Comparison of ENCODE assay signal across 1 cellular context in the genomic region with DNA sequence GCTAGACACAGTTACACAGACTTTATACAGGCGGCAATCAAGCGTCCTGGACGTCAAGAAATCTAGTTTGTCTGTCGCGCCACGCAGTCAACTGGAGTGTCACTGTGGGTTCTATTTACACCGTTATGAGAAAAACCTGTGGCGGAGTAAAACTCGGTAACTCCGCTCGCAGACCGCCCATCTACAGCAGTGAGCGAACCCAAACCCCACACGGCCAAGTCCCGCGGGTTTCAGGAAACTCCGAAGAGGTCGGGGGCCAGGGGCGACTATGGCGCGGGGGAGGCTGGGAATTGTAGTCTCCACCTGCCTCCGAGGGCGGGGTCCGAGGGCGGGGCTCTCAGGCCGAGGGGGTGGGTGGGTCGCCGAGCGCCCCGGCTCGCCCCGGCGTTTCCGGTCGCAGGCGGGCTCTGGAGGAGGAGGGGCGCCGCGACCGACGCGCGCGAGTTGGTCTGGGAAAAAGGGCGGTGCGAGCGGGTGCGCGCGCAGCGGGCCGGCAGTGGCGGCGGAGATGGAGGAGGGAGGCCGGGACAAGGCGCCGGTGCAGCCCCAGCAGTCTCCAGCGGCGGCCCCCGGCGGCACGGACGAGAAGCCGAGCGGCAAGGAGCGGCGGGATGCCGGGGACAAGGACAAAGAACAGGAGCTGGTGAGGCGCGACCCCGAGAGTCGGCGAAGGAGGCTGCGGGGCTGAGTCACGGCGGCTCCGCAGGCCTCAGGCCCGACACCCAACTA.
A peak's percentile ranks its signal among the peaks of the same experiment; 100 is the strongest.
TF ChIP-seq lines count a peak whose summit lies in the region.

PSMD2 (plus strand) TSS at position 483 of the 729 bp plus-strand sequence; CDS start at position 509, 26 bp downstream.

TF ChIP-seq in HepG2, 621 proteins besides CTCF, POLR2A, EP300 and RAD21 (continued from another document and continues in another):
- TF ChIP-seq HBP1 (CRISPR knock-in tag; IDR thresholded peaks at IDR 0.05; ENCODE audit: low read depth) (peak; percentile 95), JUND (CRISPR knock-in tag; IDR thresholded peaks at IDR 0.05) (0 out of 2 replicates have a peak, but pooled peaks have one; percentile 20), BCL6 (CRISPR knock-in tag; IDR thresholded peaks at IDR 0.05) (no peak), PHB2 (IDR thresholded peaks at IDR 0.05; ENCODE audit: partially characterized antibody) (no peak), ZNF782 (CRISPR knock-in tag; IDR thresholded peaks at IDR 0.05; ENCODE audit: borderline replicate concordance) (no peak), ZNF891 (CRISPR knock-in tag; IDR thresholded peaks at IDR 0.05) (no peak), AGO2 (optimal IDR thresholded peaks at IDR 0.05; ENCODE audit: low read depth, low read length) (peak; percentile 42), CHD2 (IDR thresholded peaks at IDR 0.05; ENCODE audit: low read depth, low read length) (peak; percentile 94), ZZZ3 (CRISPR knock-in tag; IDR thresholded peaks at IDR 0.05; ENCODE audit: borderline replicate concordance) (peak; percentile 68; the same call in 1 of the 2 replicates), ZMYM2 (CRISPR knock-in tag; IDR thresholded peaks at IDR 0.05) (no peak), POLR2G (IDR thresholded peaks at IDR 0.05; ENCODE audit: low read depth, low read length) (peak; percentile 95), NR0B2 (CRISPR knock-in tag; IDR thresholded peaks at IDR 0.05) (no peak), ZNF724P (CRISPR knock-in tag; IDR thresholded peaks at IDR 0.05; ENCODE audit: borderline replicate concordance) (no peak), ZBTB7A (CRISPR knock-in tag; IDR thresholded peaks at IDR 0.05) (no peak), DMAP1 (CRISPR knock-in tag; IDR thresholded peaks at IDR 0.05) (no peak), GABPB1 (CRISPR knock-in tag; IDR thresholded peaks at IDR 0.05) (peak; percentile 93), HMGXB4 (CRISPR knock-in tag; IDR thresholded peaks at IDR 0.05; ENCODE audit: borderline replicate concordance in 1 of 2, low read depth in 1 of 2) (peak; percentile 57 to 58; a peak in 2 of 4 replicates), ZSCAN29 (CRISPR knock-in tag; conservative IDR thresholded peaks at IDR 0.05) (no peak), ZNF256 (CRISPR knock-in tag; conservative IDR thresholded peaks at IDR 0.05) (no peak), ZNF280B (CRISPR knock-in tag; IDR thresholded peaks at IDR 0.05; ENCODE audit: borderline replicate concordance) (no peak), ZBTB14 (CRISPR knock-in tag; IDR thresholded peaks at IDR 0.05) (peak; percentile 84), ZBTB21 (CRISPR knock-in tag; IDR thresholded peaks at IDR 0.05) (no peak), MAZ (IDR thresholded peaks at IDR 0.05; ENCODE audit: borderline replicate concordance, low read depth, low read length) (peak; percentile 93), MAZ (CRISPR knock-in tag; IDR thresholded peaks at IDR 0.05; ENCODE audit: low read depth) (peak; percentile 68), ZNF34 (CRISPR knock-in tag; IDR thresholded peaks at IDR 0.05; ENCODE audit: borderline replicate concordance) (no peak), ZNF484 (CRISPR knock-in tag; IDR thresholded peaks at IDR 0.05; ENCODE audit: borderline replicate concordance, low read depth) (no peak), ZNF816 (CRISPR knock-in tag; IDR thresholded peaks at IDR 0.05; ENCODE audit: borderline replicate concordance) (no peak), KLF13 (CRISPR knock-in tag; IDR thresholded peaks at IDR 0.05) (no peak), SAFB2 (CRISPR knock-in tag; IDR thresholded peaks at IDR 0.05; ENCODE audit: borderline replicate concordance, low read depth) (no peak)
- TF ChIP-seq, protein P1, sequence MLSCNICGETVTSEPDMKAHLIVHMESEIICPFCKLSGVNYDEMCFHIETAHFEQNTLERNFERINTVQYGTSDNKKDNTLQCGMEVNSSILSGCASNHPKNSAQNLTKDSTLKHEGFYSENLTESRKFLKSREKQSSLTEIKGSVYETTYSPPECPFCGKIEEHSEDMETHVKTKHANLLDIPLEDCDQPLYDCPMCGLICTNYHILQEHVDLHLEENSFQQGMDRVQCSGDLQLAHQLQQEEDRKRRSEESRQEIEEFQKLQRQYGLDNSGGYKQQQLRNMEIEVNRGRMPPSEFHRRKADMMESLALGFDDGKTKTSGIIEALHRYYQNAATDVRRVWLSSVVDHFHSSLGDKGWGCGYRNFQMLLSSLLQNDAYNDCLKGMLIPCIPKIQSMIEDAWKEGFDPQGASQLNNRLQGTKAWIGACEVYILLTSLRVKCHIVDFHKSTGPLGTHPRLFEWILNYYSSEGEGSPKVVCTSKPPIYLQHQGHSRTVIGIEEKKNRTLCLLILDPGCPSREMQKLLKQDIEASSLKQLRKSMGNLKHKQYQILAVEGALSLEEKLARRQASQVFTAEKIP (CRISPR knock-in tag; IDR thresholded peaks at IDR 0.05; ENCODE audit: borderline replicate concordance) = no peak
- TF ChIP-seq, protein P2, sequence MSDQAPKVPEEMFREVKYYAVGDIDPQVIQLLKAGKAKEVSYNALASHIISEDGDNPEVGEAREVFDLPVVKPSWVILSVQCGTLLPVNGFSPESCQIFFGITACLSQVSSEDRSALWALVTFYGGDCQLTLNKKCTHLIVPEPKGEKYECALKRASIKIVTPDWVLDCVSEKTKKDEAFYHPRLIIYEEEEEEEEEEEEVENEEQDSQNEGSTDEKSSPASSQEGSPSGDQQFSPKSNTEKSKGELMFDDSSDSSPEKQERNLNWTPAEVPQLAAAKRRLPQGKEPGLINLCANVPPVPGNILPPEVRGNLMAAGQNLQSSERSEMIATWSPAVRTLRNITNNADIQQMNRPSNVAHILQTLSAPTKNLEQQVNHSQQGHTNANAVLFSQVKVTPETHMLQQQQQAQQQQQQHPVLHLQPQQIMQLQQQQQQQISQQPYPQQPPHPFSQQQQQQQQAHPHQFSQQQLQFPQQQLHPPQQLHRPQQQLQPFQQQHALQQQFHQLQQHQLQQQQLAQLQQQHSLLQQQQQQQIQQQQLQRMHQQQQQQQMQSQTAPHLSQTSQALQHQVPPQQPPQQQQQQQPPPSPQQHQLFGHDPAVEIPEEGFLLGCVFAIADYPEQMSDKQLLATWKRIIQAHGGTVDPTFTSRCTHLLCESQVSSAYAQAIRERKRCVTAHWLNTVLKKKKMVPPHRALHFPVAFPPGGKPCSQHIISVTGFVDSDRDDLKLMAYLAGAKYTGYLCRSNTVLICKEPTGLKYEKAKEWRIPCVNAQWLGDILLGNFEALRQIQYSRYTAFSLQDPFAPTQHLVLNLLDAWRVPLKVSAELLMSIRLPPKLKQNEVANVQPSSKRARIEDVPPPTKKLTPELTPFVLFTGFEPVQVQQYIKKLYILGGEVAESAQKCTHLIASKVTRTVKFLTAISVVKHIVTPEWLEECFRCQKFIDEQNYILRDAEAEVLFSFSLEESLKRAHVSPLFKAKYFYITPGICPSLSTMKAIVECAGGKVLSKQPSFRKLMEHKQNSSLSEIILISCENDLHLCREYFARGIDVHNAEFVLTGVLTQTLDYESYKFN (CRISPR knock-in tag; conservative IDR thresholded peaks at IDR 0.05) = no peak; the same call in 1 of the 2 replicates
- TF ChIP-seq, protein P3, sequence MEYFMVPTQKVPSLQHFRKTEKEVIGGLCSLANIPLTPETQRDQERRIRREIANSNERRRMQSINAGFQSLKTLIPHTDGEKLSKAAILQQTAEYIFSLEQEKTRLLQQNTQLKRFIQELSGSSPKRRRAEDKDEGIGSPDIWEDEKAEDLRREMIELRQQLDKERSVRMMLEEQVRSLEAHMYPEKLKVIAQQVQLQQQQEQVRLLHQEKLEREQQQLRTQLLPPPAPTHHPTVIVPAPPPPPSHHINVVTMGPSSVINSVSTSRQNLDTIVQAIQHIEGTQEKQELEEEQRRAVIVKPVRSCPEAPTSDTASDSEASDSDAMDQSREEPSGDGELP (IDR thresholded peaks at IDR 0.05; ENCODE audit: borderline replicate concordance, low read depth) = no peak
- TF ChIP-seq, protein P4, sequence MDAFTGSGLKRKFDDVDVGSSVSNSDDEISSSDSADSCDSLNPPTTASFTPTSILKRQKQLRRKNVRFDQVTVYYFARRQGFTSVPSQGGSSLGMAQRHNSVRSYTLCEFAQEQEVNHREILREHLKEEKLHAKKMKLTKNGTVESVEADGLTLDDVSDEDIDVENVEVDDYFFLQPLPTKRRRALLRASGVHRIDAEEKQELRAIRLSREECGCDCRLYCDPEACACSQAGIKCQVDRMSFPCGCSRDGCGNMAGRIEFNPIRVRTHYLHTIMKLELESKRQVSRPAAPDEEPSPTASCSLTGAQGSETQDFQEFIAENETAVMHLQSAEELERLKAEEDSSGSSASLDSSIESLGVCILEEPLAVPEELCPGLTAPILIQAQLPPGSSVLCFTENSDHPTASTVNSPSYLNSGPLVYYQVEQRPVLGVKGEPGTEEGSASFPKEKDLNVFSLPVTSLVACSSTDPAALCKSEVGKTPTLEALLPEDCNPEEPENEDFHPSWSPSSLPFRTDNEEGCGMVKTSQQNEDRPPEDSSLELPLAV (CRISPR knock-in tag; conservative IDR thresholded peaks at IDR 0.05; ENCODE audit: low read depth) = no peak
- TF ChIP-seq, protein P5, sequence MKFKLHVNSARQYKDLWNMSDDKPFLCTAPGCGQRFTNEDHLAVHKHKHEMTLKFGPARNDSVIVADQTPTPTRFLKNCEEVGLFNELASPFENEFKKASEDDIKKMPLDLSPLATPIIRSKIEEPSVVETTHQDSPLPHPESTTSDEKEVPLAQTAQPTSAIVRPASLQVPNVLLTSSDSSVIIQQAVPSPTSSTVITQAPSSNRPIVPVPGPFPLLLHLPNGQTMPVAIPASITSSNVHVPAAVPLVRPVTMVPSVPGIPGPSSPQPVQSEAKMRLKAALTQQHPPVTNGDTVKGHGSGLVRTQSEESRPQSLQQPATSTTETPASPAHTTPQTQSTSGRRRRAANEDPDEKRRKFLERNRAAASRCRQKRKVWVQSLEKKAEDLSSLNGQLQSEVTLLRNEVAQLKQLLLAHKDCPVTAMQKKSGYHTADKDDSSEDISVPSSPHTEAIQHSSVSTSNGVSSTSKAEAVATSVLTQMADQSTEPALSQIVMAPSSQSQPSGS (CRISPR knock-in tag; IDR thresholded peaks at IDR 0.05) = no peak
